9 cellular contexts compared by ENCODE assay signal in genomic region chr5:131393498-131393968, GRCh38.
A peak's percentile ranks its signal among the peaks of the same experiment; 100 is the strongest.
DNase-seq lines count a peak whose midpoint lies in the region; ATAC-seq and TF ChIP-seq lines count a peak whose summit lies in the region.
"Had no signal": no experiment of that assay in that cellular context is flagged by ENCODE, and none has a peak within 500 bp of the region (broad histone marks: within the 10 kb centered on the region; RNA-seq: fewer than 3 reads in every experiment).

No MANE protein-coding gene starts in this region.

- peak in 1 of 4 experiments; percentile 13 for ATAC-seq in T-cell (replicated peaks in 1 of 4)
- ATAC-seq in stimulated activated memory B cell treated with anti-CD40 and anti-IgM and Interleukin-4, amounts not matched to agents 10 μg/mL and 1 μg/mL and 100 μg/mL, for 72 hours, result no peak

- DNase-seq in T-cell (no peak), brain microvascular endothelial cell (no peak), kidney tubule cell (ENCODE audit: low spot score) (peak; percentile 78), Kasumi-1 (lab: John Stamatoyannopoulos, UW) (no peak), NCI-H1105 treated with DMSO at 0.1 percent for 48 hours (lab: John Stamatoyannopoulos, UW) (no peak)
- DNase-seq in activated CD4-positive, CD25-positive, alpha-beta regulatory T cell (lab: John Stamatoyannopoulos, UW), result no peak
- DNase-seq: foreskin melanocyte, ovary had no signal

- H3K36me3 ChIP-seq in brain microvascular endothelial cell (replicated peaks), result peaks cover 5% of the 10 kb centered on the region
- H3K36me3 ChIP-seq: ovary had no signal

- peak overlapping the region; percentile 85 to 95 for H3K27ac Mint-ChIP-seq in T-cell
- peak overlapping the region; percentile 85 for H3K27ac Mint-ChIP-seq in stimulated activated memory B cell treated with anti-CD40 and anti-IgM and Interleukin-4, amounts not matched to agents 10 μg/mL and 1 μg/mL and 100 μg/mL, for 72 hours

- in situ Hi-C loops in brain microvascular endothelial cell (cut with HindIII; ENCODE audit: low pct_ligation_motif_present, low sequenced_read_pairs), result no loop called here

- POLR2A ChIA-PET in T-cell (lab: Charles Lee), result interaction anchor here (0.6 to 0.9 kb wide), 3 partner anchors 117 to 137 kb away, joined by 3 read pairs; no protein-coding TSS in a partner anchor

- H3K4me3 ChIP-seq in brain microvascular endothelial cell (ENCODE audit: low read depth, low read length), result no peak overlapping the region
- H3K4me3 ChIP-seq: ovary had no signal

- H3K27me3 Mint-ChIP-seq in T-cell, result no peaks in the 10 kb centered on the region
- H3K27me3 Mint-ChIP-seq in stimulated activated memory B cell treated with anti-CD40 and anti-IgM and Interleukin-4, amounts not matched to agents 10 μg/mL and 1 μg/mL and 100 μg/mL, for 72 hours, result no peaks in the 10 kb centered on the region

- H3K4me1 Mint-ChIP-seq in T-cell, result peaks cover 90 to 91% (median 90%) of the 10 kb centered on the region in 3 donors
- H3K4me1 Mint-ChIP-seq in stimulated activated memory B cell treated with anti-CD40 and anti-IgM and Interleukin-4, amounts not matched to agents 10 μg/mL and 1 μg/mL and 100 μg/mL, for 72 hours, result peaks cover 62% of the 10 kb centered on the region

- TF ChIP-seq CTCF in brain microvascular endothelial cell (IDR thresholded peaks at IDR 0.05; ENCODE audit: low read depth, low read length, missing control alignments), result no peak

- H3K27me3 ChIP-seq in brain microvascular endothelial cell (replicated peaks), result no peaks in the 10 kb centered on the region
- H3K27me3 ChIP-seq: ovary had no signal

- no peaks in the 10 kb centered on the region for H3K9me3 Mint-ChIP-seq in T-cell
- H3K9me3 Mint-ChIP-seq in stimulated activated memory B cell treated with anti-CD40 and anti-IgM and Interleukin-4, amounts not matched to agents 10 μg/mL and 1 μg/mL and 100 μg/mL, for 72 hours, result no peaks in the 10 kb centered on the region

- H3K36me3 Mint-ChIP-seq in T-cell, result peaks cover 81% of the 10 kb centered on the region
- H3K36me3 Mint-ChIP-seq in stimulated activated memory B cell treated with anti-CD40 and anti-IgM and Interleukin-4, amounts not matched to agents 10 μg/mL and 1 μg/mL and 100 μg/mL, for 72 hours, result peaks cover 73% of the 10 kb centered on the region

- CTCF ChIA-PET in T-cell (lab: Charles Lee), result interaction anchor here in 1 of 2 donors (0.5 to 1.2 kb wide), 4 partner anchors 12 to 172 kb away, joined by 3 to 4 read pairs (median 4); no protein-coding TSS in a partner anchor

- peak overlapping the region; percentile 34 for H3K27ac ChIP-seq in brain microvascular endothelial cell
- H3K27ac ChIP-seq: ovary had no signal

- H3K4me3 Mint-ChIP-seq in T-cell, result peak overlapping the region; percentile 22 to 68 (median 56)
- H3K4me3 Mint-ChIP-seq in stimulated activated memory B cell treated with anti-CD40 and anti-IgM and Interleukin-4, amounts not matched to agents 10 μg/mL and 1 μg/mL and 100 μg/mL, for 72 hours, result peak overlapping the region; percentile 23
